In the genomic region with DNA sequence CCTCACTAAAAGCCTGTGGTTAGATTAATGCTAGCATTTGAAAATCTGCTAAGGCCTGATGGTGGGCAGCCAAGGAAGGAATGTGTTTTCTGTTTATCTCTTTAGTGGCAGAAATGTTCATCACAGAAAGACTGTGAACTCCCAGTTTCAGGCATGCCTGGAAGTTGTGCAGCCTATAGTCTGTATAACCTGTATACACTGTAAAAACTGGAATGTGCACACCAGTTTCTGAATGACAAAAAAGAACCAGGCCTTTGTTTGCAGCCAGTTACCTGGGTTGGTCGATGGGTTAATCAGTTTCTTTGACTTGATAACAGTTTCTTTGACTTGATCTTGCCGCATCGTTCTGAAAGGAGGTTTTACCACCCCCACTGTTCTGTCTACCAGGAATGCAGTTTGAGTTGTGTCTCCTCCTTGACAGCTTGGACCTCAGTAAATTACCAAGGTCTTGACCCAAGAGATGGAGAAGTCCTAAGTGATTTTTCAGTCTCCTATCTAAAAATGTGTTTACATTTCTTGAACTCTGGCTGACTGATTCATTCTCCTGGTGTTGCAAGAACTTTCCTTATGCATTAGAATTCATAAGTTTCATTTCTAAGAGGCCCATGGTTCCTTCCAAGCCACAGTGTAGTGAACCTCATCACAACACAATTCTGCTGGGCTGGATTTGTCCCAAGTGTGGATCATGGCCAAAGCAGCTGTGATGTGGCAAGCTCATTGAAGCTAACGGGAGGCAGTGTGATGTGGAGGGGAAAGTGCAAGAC, we compare ENCODE assay signal across 10 cellular contexts.
DNase-seq lines count a peak whose midpoint lies in the region; ATAC-seq, FAIRE-seq and TF ChIP-seq lines count a peak whose summit lies in the region.
"Had no signal": no experiment of that assay in that cellular context is flagged by ENCODE, and none has a peak within 500 bp of the region (broad histone marks: within the 10 kb centered on the region; RNA-seq: fewer than 3 reads in every experiment).

No MANE protein-coding gene starts in this region.

- peaks cover 26% of the 10 kb centered on the region for H3K4me1 ChIP-seq in ACC112 (ENCODE audit: control insufficient read depth, insufficient read depth, low read length, unreplicated experiment)

- peak overlapping the region; percentile 67 for H3K27ac ChIP-seq in ACC112 (ENCODE audit: low read depth, low read length)

- DNase-seq in RCC 7860 (ENCODE audit: low spot score) = peak; percentile 52
- peak; percentile 98 to 99 for DNase-seq in foreskin fibroblast
- peak; percentile 99 for DNase-seq in non-pigmented ciliary epithelial cell (ENCODE audit: low read depth)
- DNase-seq in H7 = no peak
- no peak for DNase-seq in GM10266 (ENCODE audit: extremely low spot score)
- DNase-seq: AML-193, NCI-H2171 treated with DMSO at 0.1 percent for 48 hours had no signal

- no peaks in the 10 kb centered on the region for H3K27me3 ChIP-seq in ACC112 (ENCODE audit: insufficient read depth, low read length)
- no peaks in the 10 kb centered on the region for H3K27me3 ChIP-seq in H7 (ENCODE audit: control insufficient read depth, insufficient read depth, low read length)

- ATAC-seq in GM18498 (IDR thresholded peaks at IDR 0.05; ENCODE audit: unreplicated experiment) = no peak
- ATAC-seq in HG03442 (IDR thresholded peaks at IDR 0.05; ENCODE audit: unreplicated experiment) = no peak

- H2AFZ ChIP-seq in ACC112 (ENCODE audit: low read length, unreplicated experiment) = peak overlapping the region; percentile 48

- TF ChIP-seq CTCF in foreskin fibroblast (IDR thresholded peaks at IDR 0.05; ENCODE audit: low read depth, low read length) (peak; percentile 10), GM10266 (IDR thresholded peaks at IDR 0.05; ENCODE audit: control insufficient read depth, insufficient read depth, low read depth, missing control alignments) (no peak)

- H3K36me3 ChIP-seq in ACC112 (ENCODE audit: insufficient read depth, low read length) (no peaks in the 10 kb centered on the region), H7 (replicated peaks; ENCODE audit: control insufficient read depth, insufficient read depth, low read length) (no peaks in the 10 kb centered on the region)

- no peak for FAIRE-seq in RCC 7860 (lab: Jason Lieb, UNC)

- H3K79me2 ChIP-seq in ACC112 (ENCODE audit: control insufficient read depth, insufficient read depth, low read length, unreplicated experiment) = no peaks in the 10 kb centered on the region

- peak overlapping the region; percentile 4; the same call in 1 of the 2 replicates for H3K4me3 ChIP-seq in ACC112 (ENCODE audit: low read depth, low read length)
- H3K4me3 ChIP-seq in foreskin fibroblast (ENCODE audit: low read depth in 1 of 2, low read length in 2 of 2) = peak overlapping the region in 1 of 2 donors; percentile 2
- no peak overlapping the region for H3K4me3 ChIP-seq in H7 (ENCODE audit: insufficient read depth, low read depth, low read length)

Comparison
In these comparisons a context has a peak if more than half of its experiments do, and no peak if none do; other contexts are left out.
1. DNase-seq: peak in RCC 7860 (single experiment), foreskin fibroblast (2 of 2) and non-pigmented ciliary epithelial cell (single experiment); none in H7 (single experiment) and GM10266 (single experiment).